ENCODE assay signal across 1 cellular context in genomic region chr10:79049931-79050895, GRCh38.
TF ChIP-seq lines count a peak whose summit lies in the region.

No MANE protein-coding gene starts in this region.

TF ChIP-seq in H1, 55 proteins besides CTCF, POLR2A, EP300 and RAD21 (continued from another document):
- TF ChIP-seq CHD7 (IDR thresholded peaks at IDR 0.05; ENCODE audit: insufficient replicate concordance, low read length) (no peak), TCF12 (IDR thresholded peaks at IDR 0.05; ENCODE audit: low read depth, low read length) (no peak), CTBP2 (IDR thresholded peaks at IDR 0.05; ENCODE audit: borderline replicate concordance, insufficient read depth, insufficient read length, low read length) (no peak), KDM1A (IDR thresholded peaks at IDR 0.05; ENCODE audit: borderline replicate concordance, low read length) (no peak), ZNF274 (IDR thresholded peaks at IDR 0.05; ENCODE audit: borderline replicate concordance, extremely low read depth, low read length) (no peak), BACH1 (IDR thresholded peaks at IDR 0.05; ENCODE audit: low read length) (no peak), JUN (IDR thresholded peaks at IDR 0.05; ENCODE audit: low read depth, low read length) (no peak), CREB1 (IDR thresholded peaks at IDR 0.05) (no peak), POU5F1 (IDR thresholded peaks at IDR 0.05; ENCODE audit: low read depth, low read length) (no peak)
